Comparison of ENCODE assay signal across 15 cellular contexts in genomic region chr1:3663999-3664699, GRCh38. TPM values are rescaled to one million over a fixed set of nuclear protein-coding genes. Genes with fewer than 3 reads are reported as not detected.
A peak's percentile ranks its signal among the peaks of the same experiment; 100 is the strongest.
DNase-seq lines count a peak whose midpoint lies in the region; TF ChIP-seq lines count a peak whose summit lies in the region.
"Had no signal": no experiment of that assay in that cellular context is flagged by ENCODE, and none has a peak within 500 bp of the region (broad histone marks: within the 10 kb centered on the region; RNA-seq: fewer than 3 reads in every experiment).

No MANE protein-coding gene starts in this region.

- H4K8ac ChIP-seq in H9 (replicated peaks; ENCODE audit: insufficient read length, low read depth, low read length) (no peak overlapping the region), neuronal stem cell (ENCODE audit: low read depth, low read length) (no peak overlapping the region)

- H3K4me1 Mint-ChIP-seq in H9, result peaks cover 7 to 22% of the 10 kb centered on the region in 2 experiments
- H3K4me1 Mint-ChIP-seq: activated CD4-positive, alpha-beta T cell treated with anti-CD3 and anti-CD28 coated beads, Interleukin-2, amount 10 ng/mL, durations not matched to agents 24 days and 14 days had no signal

- no peaks in the 10 kb centered on the region for H3K36me3 Mint-ChIP-seq in H9 (ENCODE audit: insufficient read depth in 1 of 3, low read depth in 3 of 3)

- H3K18ac ChIP-seq in H9 (ENCODE audit: insufficient read length, low read depth, low read length) (no peak overlapping the region), neuronal stem cell (ENCODE audit: low read length) (peak overlapping the region; percentile 8)

- no peak overlapping the region for H2AFZ ChIP-seq in H9 (ENCODE audit: low read length)
- H2AFZ ChIP-seq in neuronal stem cell (ENCODE audit: low read length), result peak overlapping the region; percentile 44

- peaks cover 47% of the 10 kb centered on the region for H3K27me3 Mint-ChIP-seq in H9 (ENCODE audit: low read depth)

- H2BK120ac ChIP-seq in H9 (ENCODE audit: low read depth, low read length, poor library complexity, severe bottlenecking) (no peak overlapping the region), neuronal stem cell (ENCODE audit: low read depth, low read length) (no peak overlapping the region)

- H3T11ph ChIP-seq in H9 (ENCODE audit: low read length), result no peak overlapping the region

- TF ChIP-seq CTCF in H9 (conservative IDR thresholded peaks at IDR 0.05), result peak; percentile 36; the same call in 2 of the 3 replicates

- H3K36me3 ChIP-seq in neuronal stem cell (replicated peaks in 1 of 2; ENCODE audit: control insufficient read depth in 2 of 2, insufficient read depth in 2 of 2, low read length in 2 of 2), result no peaks in the 10 kb centered on the region

- H3K9ac ChIP-seq in H9 (ENCODE audit: extremely low read depth, insufficient read length, low read length) (no peak overlapping the region), neuronal stem cell (ENCODE audit: low read depth, low read length, poor library complexity) (no peak overlapping the region)

- no peaks in the 10 kb centered on the region; the same call in 1 of the 2 replicates for H3K27me3 ChIP-seq in H9 (ENCODE audit: insufficient read depth, low read length)
- H3K27me3 ChIP-seq in neuronal stem cell (ENCODE audit: control insufficient read depth in 3 of 3, insufficient read depth in 3 of 3, low read depth in 1 of 3, low read length in 3 of 3), result peaks cover 0 to 42% (median 6%) of the 10 kb centered on the region in 3 experiments

- H3K4me3 ChIP-seq in neuronal stem cell (ENCODE audit: low read length in 2 of 2), result no peak overlapping the region

- H3K9me3 ChIP-seq in H9 (ENCODE audit: control insufficient read depth, low read depth, low read length), result no peaks in the 10 kb centered on the region
- no peaks in the 10 kb centered on the region for H3K9me3 ChIP-seq in neuronal stem cell (replicated peaks in 1 of 2; ENCODE audit: control insufficient read depth in 2 of 2, insufficient read depth in 1 of 2, low read depth in 1 of 2, low read length in 2 of 2)

- no CpG with 5 or more reads among the region's 14 CpGs for WGBS in H9 (ENCODE audit: extremely low coverage, insufficient read length, low lambda C conversion rate)
- no CpG with 5 or more reads among the region's 14 CpGs for WGBS in neuronal stem cell (ENCODE audit: extremely low coverage in 2 of 2, insufficient read length in 2 of 2, insufficient replicate concordance in 1 of 2), 2 donors

- no peak overlapping the region for H2BK20ac ChIP-seq in H9 (ENCODE audit: low read depth, low read length, poor library complexity, severe bottlenecking)

- H3K4me2 ChIP-seq in H9 (ENCODE audit: insufficient read depth, insufficient read length, low read length) (no peak overlapping the region), neuronal stem cell (ENCODE audit: insufficient read depth, low read length, poor library complexity, severe bottlenecking) (no peak overlapping the region)

- no peaks in the 10 kb centered on the region for H3K23me2 ChIP-seq in H9 (ENCODE audit: insufficient read length, low read depth, low read length, poor library complexity, severe bottlenecking)

- H2BK12ac ChIP-seq in H9 (ENCODE audit: insufficient read length, low read depth, low read length) (no peak overlapping the region), neuronal stem cell (ENCODE audit: low read length) (peak overlapping the region; percentile 16)

- H2BK15ac ChIP-seq in H9 (ENCODE audit: low read depth, low read length), result no peak overlapping the region
- peak overlapping the region; percentile 96 for H2BK15ac ChIP-seq in neuronal stem cell (ENCODE audit: low read length)

- no peak overlapping the region for H4K5ac ChIP-seq in H9 (ENCODE audit: insufficient read length, low read depth, low read length)

- H3K27ac ChIP-seq in H9 (ENCODE audit: insufficient read length, low read depth, low read length) (no peak overlapping the region), neuronal stem cell (replicated peaks; ENCODE audit: low read length) (no peak overlapping the region)

- no peaks in the 10 kb centered on the region for H3K79me2 ChIP-seq in H9 (ENCODE audit: insufficient read depth, low read length)

- H3K27ac Mint-ChIP-seq in H9, result no peak overlapping the region
- H3K27ac Mint-ChIP-seq: activated CD4-positive, alpha-beta T cell treated with anti-CD3 and anti-CD28 coated beads, Interleukin-2, amount 10 ng/mL, durations not matched to agents 24 days and 14 days; HFFc6 had no signal

- peak; percentile 23 to 61 for DNase-seq in NCI-H526 (lab: John Stamatoyannopoulos, UW)
- no peak for DNase-seq in NCI-H526 treated with DMSO at 0.1 percent for 48 hours (lab: John Stamatoyannopoulos, UW)
- peak; percentile 31 for DNase-seq in H9
- DNase-seq in NCI-H69 (lab: John Stamatoyannopoulos, UW), result peak; percentile 86
- DNase-seq in neuronal stem cell (ENCODE audit: low spot score), result no peak
- DNase-seq in T-helper 2 cell, result no peak
- DNase-seq in stimulated activated CD4-positive, alpha-beta T cell treated with anti-CD3 and anti-CD28 coated beads, Interleukin-1b, Interleukin-23, amount 100 ng/mL, for 48 hours, result no peak
- DNase-seq in putamen (ENCODE audit: low spot score), result no peak
- DNase-seq: activated CD4-positive, alpha-beta T cell treated with anti-CD3 and anti-CD28 coated beads, Interleukin-2, amount 10 ng/mL, durations not matched to agents 24 days and 14 days; activated CD8-positive, alpha-beta memory T cell treated with anti-CD3 and anti-CD28 coated beads, Interleukin-2, amount 50 U/mL, for 48 hours; activated naive CD4-positive, alpha-beta T cell treated with Interleukin-2 at 50 U/mL for 16 hours; C1 segment of cervical spinal cord; DMS153; HFFc6 had no signal

- H3K4ac ChIP-seq in H9 (ENCODE audit: low read depth, low read length), result no peak overlapping the region
- no peak overlapping the region for H3K4ac ChIP-seq in neuronal stem cell (ENCODE audit: low read length)

- H4K91ac ChIP-seq in H9 (ENCODE audit: insufficient read length, low read depth, low read length) (no peak overlapping the region), neuronal stem cell (ENCODE audit: low read depth, low read length, poor library complexity) (no peak overlapping the region)

- no peak overlapping the region for H3K23ac ChIP-seq in H9 (ENCODE audit: insufficient read length, low read depth, low read length)
- peak overlapping the region; percentile 73 for H3K23ac ChIP-seq in neuronal stem cell (ENCODE audit: low read depth, low read length, poor library complexity)

- H3K79me1 ChIP-seq in H9 (ENCODE audit: insufficient read depth, low read depth, low read length, poor library complexity, severe bottlenecking), result no peaks in the 10 kb centered on the region
- H3K79me1 ChIP-seq in neuronal stem cell (ENCODE audit: low read depth, low read length), result no peaks in the 10 kb centered on the region

- H3K4me1 ChIP-seq in H9 (ENCODE audit: insufficient read depth, low read length) (no peaks in the 10 kb centered on the region), neuronal stem cell (ENCODE audit: control insufficient read depth in 2 of 2, insufficient read depth in 1 of 2, low read depth in 1 of 2, low read length in 2 of 2) (peaks cover 0 to 18% of the 10 kb centered on the region in 2 donors)

- no peak overlapping the region for H2AK5ac ChIP-seq in H9 (ENCODE audit: insufficient read length, low read length)
- peak overlapping the region; percentile 46 for H2AK5ac ChIP-seq in neuronal stem cell (ENCODE audit: low read depth, low read length)

- H2BK5ac ChIP-seq in H9 (ENCODE audit: insufficient read length, low read length), result no peak overlapping the region
- H2BK5ac ChIP-seq in neuronal stem cell (ENCODE audit: low read length), result no peak overlapping the region

- no peaks in the 10 kb centered on the region for H3K9me3 Mint-ChIP-seq in H9
- H3K9me3 Mint-ChIP-seq: activated CD4-positive, alpha-beta T cell treated with anti-CD3 and anti-CD28 coated beads, Interleukin-2, amount 10 ng/mL, durations not matched to agents 24 days and 14 days; HFFc6 had no signal

- no peak overlapping the region for H3K4me3 Mint-ChIP-seq in H9
- H3K4me3 Mint-ChIP-seq: activated CD4-positive, alpha-beta T cell treated with anti-CD3 and anti-CD28 coated beads, Interleukin-2, amount 10 ng/mL, durations not matched to agents 24 days and 14 days; HFFc6 had no signal

- H3K56ac ChIP-seq in H9 (ENCODE audit: insufficient read length, low read depth, low read length), result no peak overlapping the region

- H3K14ac ChIP-seq in H9 (ENCODE audit: insufficient read depth, low read length), result no peak overlapping the region
- no peak overlapping the region for H3K14ac ChIP-seq in neuronal stem cell (ENCODE audit: low read length)

- H4K20me1 ChIP-seq in H9 (ENCODE audit: control insufficient read depth, insufficient read depth, insufficient read length), result no peaks in the 10 kb centered on the region

RNA-seq across cellular contexts. Expression of gene TP73, which starts 11.8 kb away (rescaled TPM):
- 4.7 and 4.9 TPM in 2 replicates for total RNA-seq in H9 (2021)
- polyA plus RNA-seq in neuronal stem cell (2013, experiment 1 of 2), result 0.18 TPM
- polyA plus RNA-seq in neuronal stem cell (2013, experiment 2 of 2), result 0.19 TPM
- total RNA-seq: fibroblast of villous mesenchyme, HFFc6 had no signal

RNA-seq across cellular contexts. Expression of gene WRAP73, which starts 14.2 kb away (rescaled TPM):
- 28.4 and 33.8 TPM in 2 replicates for total RNA-seq in H9 (2021)
- 24.6 TPM for polyA plus RNA-seq in neuronal stem cell (2013, experiment 1 of 2)
- 25.7 TPM for polyA plus RNA-seq in neuronal stem cell (2013, experiment 2 of 2)

RNA-seq across cellular contexts. Expression of gene TPRG1L, which starts 39.3 kb away (rescaled TPM):
- total RNA-seq in H9 (2021), result 24.0 and 24.7 TPM in 2 replicates
- polyA plus RNA-seq in neuronal stem cell (2013, experiment 1 of 2), result 13.4 TPM
- 13.2 TPM for polyA plus RNA-seq in neuronal stem cell (2013, experiment 2 of 2)

RNA-seq across cellular contexts. Expression of gene MEGF6, which starts 52.8 kb away (rescaled TPM):
- total RNA-seq in H9 (2021), result 19.9 and 21.3 TPM in 2 replicates
- polyA plus RNA-seq in neuronal stem cell (2013, experiment 1 of 2), result 10.3 TPM
- polyA plus RNA-seq in neuronal stem cell (2013, experiment 2 of 2), result 10.0 TPM

Comparison
In these comparisons a context has a peak if more than half of its experiments do, and no peak if none do; other contexts are left out.
1. DNase-seq: peak in NCI-H526 (2 of 2), H9 (single experiment) and NCI-H69 (single experiment); none in NCI-H526 treated with DMSO at 0.1 percent for 48 hours (single experiment), neuronal stem cell (single experiment), T-helper 2 cell (0 of 5), stimulated activated CD4-positive, alpha-beta T cell treated with anti-CD3 and anti-CD28 coated beads, Interleukin-1b, Interleukin-23, amount 100 ng/mL, for 48 hours (single experiment) and putamen (single experiment).